In the genomic region with DNA sequence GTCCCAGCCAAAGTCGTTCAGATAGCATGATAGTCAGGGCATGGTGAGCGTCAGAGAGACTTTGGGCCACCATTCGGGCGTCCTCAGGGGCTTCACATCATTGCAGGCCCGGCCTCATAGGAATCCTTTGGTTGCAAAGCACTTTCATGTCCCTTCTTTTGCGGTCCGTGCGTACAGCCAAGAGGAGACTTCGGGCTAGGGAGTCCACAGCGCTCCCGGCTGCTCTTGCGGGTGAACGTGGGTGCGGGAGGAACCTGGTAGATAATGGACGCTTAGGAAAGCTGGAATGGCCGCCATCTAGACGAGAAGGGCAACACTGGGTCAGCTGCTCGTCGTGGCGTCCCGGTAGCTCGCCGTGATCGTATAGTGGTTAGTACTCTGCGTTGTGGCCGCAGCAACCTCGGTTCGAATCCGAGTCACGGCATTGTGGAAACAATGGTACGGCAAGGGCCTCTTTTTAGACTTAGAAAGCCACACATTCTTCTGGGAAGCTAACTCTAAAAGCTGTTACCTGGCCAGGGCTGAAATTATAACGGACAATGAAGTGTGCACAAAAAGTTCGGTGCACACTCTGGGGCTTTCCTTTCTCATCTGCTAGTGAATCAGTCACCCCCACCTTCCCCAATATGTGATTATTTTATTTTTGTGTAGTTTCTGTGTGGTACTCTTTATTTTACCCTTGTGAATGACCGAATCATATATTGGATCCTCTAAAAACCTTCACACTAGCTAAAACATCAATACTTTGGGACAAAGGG, we compare ENCODE assay signal across 8 cellular contexts. TPM values are rescaled to one million over a fixed set of nuclear protein-coding genes. Genes with fewer than 3 reads are reported as not detected.
DNase-seq lines count a peak whose midpoint lies in the region; ATAC-seq, FAIRE-seq and TF ChIP-seq lines count a peak whose summit lies in the region.

No MANE protein-coding gene starts in this region.

- no peaks in the 10 kb centered on the region for H4K20me1 ChIP-seq in OCI-LY7 (ENCODE audit: insufficient read depth, low read length)

- H3K27me3 ChIP-seq in muscle layer of colon (ENCODE audit: control insufficient read depth in 1 of 2, insufficient read depth in 2 of 2, low read length in 2 of 2) = no peaks in the 10 kb centered on the region

- no peaks in the 10 kb centered on the region for H3K36me3 ChIP-seq in OCI-LY7 (ENCODE audit: insufficient read depth, low read length)
- H3K36me3 ChIP-seq in muscle layer of colon (ENCODE audit: insufficient read depth, low read length) = no peaks in the 10 kb centered on the region

- TF ChIP-seq POLR2A in GM12892 (IDR thresholded peaks at IDR 0.05; ENCODE audit: low read depth, low read length) = no peak

- CTCF ChIA-PET in OCI-LY7 (lab: Charles Lee; ENCODE audit: unreplicated experiment) = interaction anchor here (1.0 kb wide), 1 partner anchor 33 kb away, joined by 3 read pairs; no protein-coding TSS in a partner anchor

- intact Hi-C loops in OCI-LY7 (cut with micrococcal nuclease; ENCODE audit: unreplicated experiment) = loop anchor here (1.0 to 5.0 kb wide), 4 partner anchors 34 to 386 kb away; a partner anchor contains a TSS

- BruUV-seq in OCI-LY7 (replicated peaks; lab: Mats Ljungman, UMichigan) = no TSS peak

- H3K27ac ChIP-seq in OCI-LY7 (ENCODE audit: low read depth, low read length, poor library complexity, severe bottlenecking) (peak overlapping the region; percentile 76), muscle layer of colon (ENCODE audit: low read depth, low read length) (peak overlapping the region; percentile 99)

- peak overlapping the region; percentile 99 for H2AFZ ChIP-seq in OCI-LY7 (ENCODE audit: low read length)

- FAIRE-seq in GM18507 (lab: Jason Lieb, UNC) = peak; percentile 60
- no peak for FAIRE-seq in GM12892 (lab: Jason Lieb, UNC)

- no peaks in the 10 kb centered on the region for H3K79me2 ChIP-seq in OCI-LY7 (ENCODE audit: insufficient read depth, low read depth, low read length)

- ATAC-seq in esophagus mucosa = peak; percentile 49

- peak overlapping the region; percentile 85 for H3K4me3 ChIP-seq in OCI-LY7 (ENCODE audit: low read depth, low read length, poor library complexity, severe bottlenecking)
- peak overlapping the region; percentile 70 to 77 for H3K4me3 ChIP-seq in muscle layer of colon (ENCODE audit: low read depth in 1 of 2, low read length in 2 of 2)

- POLR2A ChIA-PET in OCI-LY7 (lab: Charles Lee) = interaction anchor here (0.5 to 2.9 kb wide), 7 partner anchors 8 to 387 kb away, joined by 3 to 10 read pairs (median 3); a partner anchor contains a TSS

- peak overlapping the region; percentile 86 for H3K9ac ChIP-seq in muscle layer of colon (ENCODE audit: low read length)

- H3K4me2 ChIP-seq in OCI-LY7 (ENCODE audit: low read length) = peak overlapping the region; percentile 88

- no peak for TF ChIP-seq CTCF in OCI-LY7 (conservative IDR thresholded peaks at IDR 0.05; ENCODE audit: low read length)

- no peaks in the 10 kb centered on the region for H3K9me2 ChIP-seq in OCI-LY7 (ENCODE audit: insufficient read depth, low read length)

- no peak for DNase-seq in GM18507 (ENCODE audit: extremely low spot score, insufficient read length, low read depth)
- DNase-seq in HUDEP-2 (lab: John Stamatoyannopoulos, UW; ENCODE audit: unreplicated experiment in 76 of 76) = peak in 75 of 76 experiments; percentile 26 to 93 (median 78)
- peak; percentile 76 for DNase-seq in OCI-LY7 (ENCODE audit: low spot score)
- peak; percentile 62 for DNase-seq in activated T-cell treated with anti-CD3 and anti-CD28 coated beads for 4 hours
- DNase-seq in stimulated activated CD8-positive, alpha-beta memory T cell treated with anti-CD3 and anti-CD28 coated beads, Interleukin-7, amount 100 ng/mL, for 24 hours (ENCODE audit: low read depth) = peak; percentile 80
- no peak for DNase-seq in GM12892 (ENCODE audit: insufficient read length)

- H3K4me1 ChIP-seq in OCI-LY7 (ENCODE audit: insufficient read depth, low read length, poor library complexity, severe bottlenecking) (peaks cover 31% of the 10 kb centered on the region), muscle layer of colon (ENCODE audit: insufficient read depth, low read length) (peaks cover 6% of the 10 kb centered on the region)

- no peaks in the 10 kb centered on the region for H3K9me3 ChIP-seq in OCI-LY7 (ENCODE audit: low read length)
- no peaks in the 10 kb centered on the region for H3K9me3 ChIP-seq in muscle layer of colon (ENCODE audit: low read length)

RNA-seq across cellular contexts. Expression of a gene that starts 13.2 kb away (rescaled TPM):
- total RNA-seq in OCI-LY7 (2014; rRNA removed; shearing (Covaris generic)) = 2.3 and 5.7 TPM in 2 replicates
- total RNA-seq in OCI-LY7 (2022) (2.5 and 3.2 TPM in 2 replicates), esophagus mucosa (1.6 TPM)
- polyA plus RNA-seq in GM12892 (2012; ENCODE audit: missing spikeins) = 9.7 TPM

RNA-seq across cellular contexts. Expression of a gene that starts 51.1 kb away (rescaled TPM):
- total RNA-seq in OCI-LY7 (2014; rRNA removed; shearing (Covaris generic)) = not detected in 2 replicates
- total RNA-seq in OCI-LY7 (2022) = not detected in 2 replicates
- total RNA-seq in esophagus mucosa = not detected
- 0.30 TPM for polyA plus RNA-seq in GM12892 (2012; ENCODE audit: missing spikeins)

Comparison
In these comparisons a context has a peak if more than half of its experiments do, and no peak if none do; other contexts are left out.
1. DNase-seq: peak in HUDEP-2 (75 of 76), OCI-LY7 (single experiment), activated T-cell treated with anti-CD3 and anti-CD28 coated beads for 4 hours (single experiment) and stimulated activated CD8-positive, alpha-beta memory T cell treated with anti-CD3 and anti-CD28 coated beads, Interleukin-7, amount 100 ng/mL, for 24 hours (single experiment); none in GM18507 (single experiment) and GM12892 (single experiment).